ENCODE assay signal across 1 cellular context in the genomic region with DNA sequence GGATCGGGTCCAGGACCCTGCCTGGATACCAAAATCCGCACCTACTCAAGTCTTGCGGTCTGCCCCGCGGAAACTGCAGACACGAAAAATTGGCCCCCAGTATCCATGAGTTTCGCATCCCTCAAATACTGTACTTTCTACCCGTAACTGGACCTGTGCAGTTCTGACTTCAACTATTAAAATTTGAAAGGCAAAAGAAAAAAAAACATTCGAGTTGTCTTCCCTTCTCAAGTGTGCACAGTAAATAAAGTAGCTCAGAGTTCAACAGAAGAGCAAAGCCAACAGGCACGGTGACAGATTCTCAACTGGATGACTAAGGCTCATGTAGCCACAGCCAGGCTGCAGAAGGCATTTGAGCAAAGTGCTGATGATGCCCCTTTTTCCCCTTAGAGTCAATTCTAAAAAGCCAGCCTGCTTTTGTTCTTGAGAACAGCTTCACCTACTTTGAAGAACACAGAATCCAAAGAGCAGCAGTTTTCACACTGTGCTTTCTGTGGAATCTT.
A peak's percentile ranks its signal among the peaks of the same experiment; 100 is the strongest.
TF ChIP-seq lines count a peak whose summit lies in the region.

No MANE protein-coding gene starts in this region.

TF ChIP-seq in HepG2, 621 proteins besides CTCF, POLR2A, EP300 and RAD21 (continued from another document and continues in another):
- TF ChIP-seq KLF16 (CRISPR knock-in tag; IDR thresholded peaks at IDR 0.05) (peak in 1 of 2 experiments; percentile 44; a peak in 1 of 4 replicates), KLF13 (CRISPR knock-in tag; IDR thresholded peaks at IDR 0.05) (no peak), ZNF850 (CRISPR knock-in tag; conservative IDR thresholded peaks at IDR 0.05) (no peak), ZNF790 (CRISPR knock-in tag; IDR thresholded peaks at IDR 0.05; ENCODE audit: borderline replicate concordance) (no peak), ZNF562 (CRISPR knock-in tag; IDR thresholded peaks at IDR 0.05; ENCODE audit: borderline replicate concordance) (no peak), MXD4 (CRISPR knock-in tag; IDR thresholded peaks at IDR 0.05) (peak; percentile 56; the same call in 1 of the 2 replicates), MEF2D (CRISPR knock-in tag; IDR thresholded peaks at IDR 0.05) (peak; percentile 87), GATAD2A (CRISPR knock-in tag; IDR thresholded peaks at IDR 0.05) (peak; percentile 95), ZNF207 (IDR thresholded peaks at IDR 0.05; ENCODE audit: borderline replicate concordance) (no peak), ZNF343 (CRISPR knock-in tag; IDR thresholded peaks at IDR 0.05) (no peak), NPAS2 (CRISPR knock-in tag; IDR thresholded peaks at IDR 0.05; ENCODE audit: borderline replicate concordance) (no peak), NR1H2 (CRISPR knock-in tag; IDR thresholded peaks at IDR 0.05; ENCODE audit: borderline replicate concordance, low read depth) (no peak), TFE3 (CRISPR knock-in tag; IDR thresholded peaks at IDR 0.05) (peak; percentile 29), ZNF704 (CRISPR knock-in tag; IDR thresholded peaks at IDR 0.05; ENCODE audit: borderline replicate concordance) (no peak), MTERF4 (CRISPR knock-in tag; IDR thresholded peaks at IDR 0.05) (no peak), TCF12 (IDR thresholded peaks at IDR 0.05) (no peak), TCF12 (CRISPR knock-in tag; IDR thresholded peaks at IDR 0.05) (0 out of 2 replicates have a peak, but pooled peaks have one; percentile 15), NFYB (CRISPR knock-in tag; IDR thresholded peaks at IDR 0.05) (0 out of 2 replicates have a peak, but pooled peaks have one; percentile 7), FOXP4 (CRISPR knock-in tag; IDR thresholded peaks at IDR 0.05) (peak; percentile 90), HBP1 (CRISPR knock-in tag; IDR thresholded peaks at IDR 0.05; ENCODE audit: low read depth) (no peak), ZNF280D (CRISPR knock-in tag; IDR thresholded peaks at IDR 0.05) (peak; percentile 91), PPARG (CRISPR knock-in tag; conservative IDR thresholded peaks at IDR 0.05) (peak; percentile 93), HMGA1 (CRISPR knock-in tag; conservative IDR thresholded peaks at IDR 0.05) (no peak), ZSCAN21 (CRISPR knock-in tag; IDR thresholded peaks at IDR 0.05; ENCODE audit: borderline replicate concordance) (no peak)
- TF ChIP-seq, protein P1, sequence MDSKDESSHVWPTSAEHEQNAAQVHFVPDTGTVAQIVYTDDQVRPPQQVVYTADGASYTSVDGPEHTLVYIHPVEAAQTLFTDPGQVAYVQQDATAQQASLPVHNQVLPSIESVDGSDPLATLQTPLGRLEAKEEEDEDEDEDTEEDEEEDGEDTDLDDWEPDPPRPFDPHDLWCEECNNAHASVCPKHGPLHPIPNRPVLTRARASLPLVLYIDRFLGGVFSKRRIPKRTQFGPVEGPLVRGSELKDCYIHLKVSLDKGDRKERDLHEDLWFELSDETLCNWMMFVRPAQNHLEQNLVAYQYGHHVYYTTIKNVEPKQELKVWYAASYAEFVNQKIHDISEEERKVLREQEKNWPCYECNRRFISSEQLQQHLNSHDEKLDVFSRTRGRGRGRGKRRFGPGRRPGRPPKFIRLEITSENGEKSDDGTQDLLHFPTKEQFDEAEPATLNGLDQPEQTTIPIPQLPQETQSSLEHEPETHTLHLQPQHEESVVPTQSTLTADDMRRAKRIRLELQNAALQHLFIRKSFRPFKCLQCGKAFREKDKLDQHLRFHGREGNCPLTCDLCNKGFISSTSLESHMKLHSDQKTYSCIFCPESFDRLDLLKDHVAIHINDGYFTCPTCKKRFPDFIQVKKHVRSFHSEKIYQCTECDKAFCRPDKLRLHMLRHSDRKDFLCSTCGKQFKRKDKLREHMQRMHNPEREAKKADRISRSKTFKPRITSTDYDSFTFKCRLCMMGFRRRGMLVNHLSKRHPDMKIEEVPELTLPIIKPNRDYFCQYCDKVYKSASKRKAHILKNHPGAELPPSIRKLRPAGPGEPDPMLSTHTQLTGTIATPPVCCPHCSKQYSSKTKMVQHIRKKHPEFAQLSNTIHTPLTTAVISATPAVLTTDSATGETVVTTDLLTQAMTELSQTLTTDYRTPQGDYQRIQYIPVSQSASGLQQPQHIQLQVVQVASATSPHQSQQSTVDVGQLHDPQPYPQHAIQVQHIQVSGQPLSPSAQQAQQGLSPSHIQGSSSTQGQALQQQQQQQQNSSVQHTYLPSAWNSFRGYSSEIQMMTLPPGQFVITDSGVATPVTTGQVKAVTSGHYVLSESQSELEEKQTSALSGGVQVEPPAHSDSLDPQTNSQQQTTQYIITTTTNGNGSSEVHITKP (CRISPR knock-in tag; IDR thresholded peaks at IDR 0.05; ENCODE audit: low read depth), result peak; percentile 27; the same call in 1 of the 2 replicates
- TF ChIP-seq, protein P2, sequence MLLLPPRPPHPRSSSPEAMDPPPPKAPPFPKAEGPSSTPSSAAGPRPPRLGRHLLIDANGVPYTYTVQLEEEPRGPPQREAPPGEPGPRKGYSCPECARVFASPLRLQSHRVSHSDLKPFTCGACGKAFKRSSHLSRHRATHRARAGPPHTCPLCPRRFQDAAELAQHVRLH (CRISPR knock-in tag; IDR thresholded peaks at IDR 0.05; ENCODE audit: borderline replicate concordance, low read depth), result 0 out of 2 replicates have a peak, but pooled peaks have one; percentile 48
- TF ChIP-seq, protein P3, sequence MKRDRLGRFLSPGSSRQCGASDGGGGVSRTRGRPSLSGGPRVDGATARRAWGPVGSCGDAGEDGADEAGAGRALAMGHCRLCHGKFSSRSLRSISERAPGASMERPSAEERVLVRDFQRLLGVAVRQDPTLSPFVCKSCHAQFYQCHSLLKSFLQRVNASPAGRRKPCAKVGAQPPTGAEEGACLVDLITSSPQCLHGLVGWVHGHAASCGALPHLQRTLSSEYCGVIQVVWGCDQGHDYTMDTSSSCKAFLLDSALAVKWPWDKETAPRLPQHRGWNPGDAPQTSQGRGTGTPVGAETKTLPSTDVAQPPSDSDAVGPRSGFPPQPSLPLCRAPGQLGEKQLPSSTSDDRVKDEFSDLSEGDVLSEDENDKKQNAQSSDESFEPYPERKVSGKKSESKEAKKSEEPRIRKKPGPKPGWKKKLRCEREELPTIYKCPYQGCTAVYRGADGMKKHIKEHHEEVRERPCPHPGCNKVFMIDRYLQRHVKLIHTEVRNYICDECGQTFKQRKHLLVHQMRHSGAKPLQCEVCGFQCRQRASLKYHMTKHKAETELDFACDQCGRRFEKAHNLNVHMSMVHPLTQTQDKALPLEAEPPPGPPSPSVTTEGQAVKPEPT (CRISPR knock-in tag; IDR thresholded peaks at IDR 0.05; ENCODE audit: low read depth), result no peak
